Comparison of ENCODE assay signal across 10 cellular contexts in the genomic region with DNA sequence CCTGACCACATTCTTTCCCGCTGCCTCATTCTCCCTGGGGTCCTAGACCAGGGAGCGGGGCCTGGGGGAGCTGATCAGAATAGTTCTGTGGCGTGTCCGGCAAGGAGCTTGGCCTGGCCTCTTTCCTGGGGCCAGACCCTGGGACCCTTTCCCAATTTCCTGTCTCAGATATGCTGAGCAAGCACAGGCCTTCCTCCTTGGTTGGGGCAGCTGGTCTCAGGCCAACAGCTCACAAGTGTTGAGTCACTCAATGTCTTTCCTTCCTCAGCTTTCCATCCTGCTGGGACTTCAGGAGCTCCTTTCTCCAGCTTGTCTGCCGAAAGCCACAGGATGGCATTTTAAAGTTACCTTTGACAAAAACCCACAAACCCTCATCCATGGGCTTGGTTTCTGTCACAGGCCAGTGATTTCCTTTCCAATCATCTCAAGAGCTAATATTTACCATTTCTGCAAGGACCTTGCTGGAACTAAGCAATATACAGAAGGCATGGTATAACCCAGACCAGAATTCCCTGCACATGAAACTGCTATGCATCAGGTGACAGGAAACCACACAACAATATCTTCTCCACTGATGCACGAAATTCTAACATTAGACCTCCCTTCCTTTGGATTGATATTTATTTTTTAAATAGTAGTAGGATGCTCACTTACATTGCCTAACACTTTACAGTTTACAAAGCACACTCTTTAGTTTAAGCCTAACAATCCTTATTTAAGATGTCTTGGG. TPM values are rescaled to one million over a fixed set of nuclear protein-coding genes. Genes with fewer than 3 reads are reported as not detected.
DNase-seq lines count a peak whose midpoint lies in the region; ATAC-seq and TF ChIP-seq lines count a peak whose summit lies in the region.
"Had no signal": no experiment of that assay in that cellular context is flagged by ENCODE, and none has a peak within 500 bp of the region (broad histone marks: within the 10 kb centered on the region; RNA-seq: fewer than 3 reads in every experiment).

No MANE protein-coding gene starts in this region.

- no peaks in the 10 kb centered on the region for H3K4me1 ChIP-seq in gastroesophageal sphincter

- ATAC-seq in gastroesophageal sphincter: peak; percentile 48
- no peak for ATAC-seq in GM18870 (IDR thresholded peaks at IDR 0.05; ENCODE audit: unreplicated experiment)

- H3K4me3 ChIP-seq in gastroesophageal sphincter: no peak overlapping the region

- DNase-seq in Caki2 (ENCODE audit: low read depth): peak; percentile 60
- DNase-seq in SKM-1 treated with dmso at 0.1 percent for 144 hours (lab: John Stamatoyannopoulos, UW; ENCODE audit: unreplicated experiment): peak; percentile 56
- peak; percentile 17 for DNase-seq in pulmonary artery endothelial cell (ENCODE audit: low read depth, low spot score)
- DNase-seq in activated CD4-positive, alpha-beta T cell treated with anti-CD3 and anti-CD28 coated beads for 4 hours: no peak
- no peak for DNase-seq in RPMI8226
- no peak for DNase-seq in immature natural killer cell
- DNase-seq: NCI-H1436 had no signal

- no peaks in the 10 kb centered on the region for H3K36me3 Mint-ChIP-seq in immature natural killer cell

- no peak overlapping the region for H3K27ac Mint-ChIP-seq in immature natural killer cell

- H3K4me1 Mint-ChIP-seq in immature natural killer cell: no peaks in the 10 kb centered on the region

- no peak for TF ChIP-seq POLR2A in gastroesophageal sphincter (IDR thresholded peaks at IDR 0.05)

- peak overlapping the region in 2 of 4 donors; percentile 34 to 46 for H3K27ac ChIP-seq in gastroesophageal sphincter

- H3K9me3 ChIP-seq in gastroesophageal sphincter: no peaks in the 10 kb centered on the region

- no peak for TF ChIP-seq EP300 in gastroesophageal sphincter (IDR thresholded peaks at IDR 0.05)

- 75 to 79% methylated on average over 2 to 3 of the region's 6 CpGs for whole genome bisulfite sequencing in gastroesophageal sphincter (ENCODE audit: low coverage in 1 of 2), 2 donors

- peaks cover 0 to 3% (median 0%) of the 10 kb centered on the region in 6 donors for H3K9me3 Mint-ChIP-seq in immature natural killer cell

- H3K4me3 Mint-ChIP-seq in immature natural killer cell: no peak overlapping the region

- H3K27me3 ChIP-seq in gastroesophageal sphincter: no peaks in the 10 kb centered on the region

- in situ Hi-C loops in Caki2 (cut with HindIII; ENCODE audit: low pct_unique_long_range_greater_than_20kb, low sequenced_read_pairs): no loop called here

- peaks cover 3 to 5% (median 4%) of the 10 kb centered on the region in 3 donors for H3K27me3 Mint-ChIP-seq in immature natural killer cell (ENCODE audit: low read depth in 3 of 3)

- no peak for TF ChIP-seq CTCF in gastroesophageal sphincter (IDR thresholded peaks at IDR 0.05)

- no peaks in the 10 kb centered on the region for H3K36me3 ChIP-seq in gastroesophageal sphincter

RNA-seq across cellular contexts. Expression of a gene that starts 19.5 kb away (rescaled TPM):
- total RNA-seq in Caki2 (2014; rRNA removed; shearing (Covaris generic); ENCODE audit: low replicate concordance): 9.8 and 10.5 TPM in 2 replicates
- total RNA-seq in gastroesophageal sphincter: 10 to 100 TPM; 16.5 to 35.1 (median 29.2) TPM
- total RNA-seq in pulmonary artery endothelial cell: 0.07 and 0.46 TPM in 2 replicates
- not detected for polyA plus RNA-seq in immature natural killer cell
- total RNA-seq: activated CD8-positive, alpha-beta memory T cell treated with anti-CD3 and anti-CD28 coated beads for 36 hours had no signal

Comparison
In these comparisons a context has a peak if more than half of its experiments do, and no peak if none do; other contexts are left out.
1. DNase-seq: peak in Caki2 (single experiment), SKM-1 treated with dmso at 0.1 percent for 144 hours (single experiment) and pulmonary artery endothelial cell (single experiment); none in activated CD4-positive, alpha-beta T cell treated with anti-CD3 and anti-CD28 coated beads for 4 hours (0 of 2), RPMI8226 (single experiment) and immature natural killer cell (0 of 3).